Comparison of ENCODE assay signal across 8 cellular contexts in the genomic region with DNA sequence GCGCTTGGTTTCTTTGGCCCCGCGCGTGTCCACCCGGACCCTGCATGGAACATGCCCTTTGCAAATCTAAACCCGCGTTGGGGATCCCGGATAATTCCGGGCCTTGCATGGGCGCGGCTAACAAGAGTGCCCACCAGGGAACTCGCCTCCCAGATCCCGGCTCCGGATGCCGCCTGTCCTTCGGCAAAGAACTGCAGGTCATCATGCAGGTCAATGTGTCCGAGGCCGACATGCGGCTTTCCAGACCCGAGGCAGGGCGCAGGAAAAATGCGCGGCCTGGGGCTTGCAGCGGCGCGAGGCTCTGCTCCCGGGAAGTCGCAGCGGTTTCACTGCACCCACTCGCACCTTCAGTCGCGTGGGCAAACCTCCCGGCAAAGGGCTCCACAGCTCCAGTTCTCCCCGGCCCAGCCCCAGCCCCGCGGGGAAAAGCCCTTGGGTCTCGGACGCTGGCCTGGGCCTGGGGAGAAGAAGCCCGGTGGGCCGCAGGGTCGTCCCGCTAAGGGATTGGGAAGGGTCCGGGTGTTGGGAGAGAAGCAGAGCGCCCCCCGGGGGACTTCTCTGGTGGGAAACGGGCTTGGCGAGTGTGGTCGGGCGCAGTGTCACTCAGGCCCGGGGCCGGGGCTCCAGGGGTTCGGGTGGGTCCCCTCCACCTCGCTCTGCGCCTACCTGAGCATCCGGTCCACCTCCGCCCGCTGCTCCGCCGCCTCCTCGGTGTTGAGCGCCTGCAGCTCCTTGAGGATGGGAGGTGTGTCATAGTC. TPM values are rescaled to one million over a fixed set of nuclear protein-coding genes. Genes with fewer than 3 reads are reported as not detected.
DNase-seq lines count a peak whose midpoint lies in the region; ATAC-seq, FAIRE-seq and TF ChIP-seq lines count a peak whose summit lies in the region.

No MANE protein-coding gene starts in this region.

- peaks cover 38% of the 10 kb centered on the region for H3K4me1 ChIP-seq in CD8-positive, alpha-beta T cell (ENCODE audit: insufficient read depth, low read length)
- H3K4me1 ChIP-seq in astrocyte (ENCODE audit: insufficient read depth, low read length) (peaks cover 21% of the 10 kb centered on the region), mesodermal cell (ENCODE audit: control insufficient read depth, insufficient read depth, low read length, poor library complexity, severe bottlenecking) (peaks cover 24% of the 10 kb centered on the region)

- WGBS in mesodermal cell (ENCODE audit: insufficient coverage in 2 of 2), 2 experiments, result 0 to 1% methylated on average over 53 to 56 of the region's 61 CpGs

- H3K36me3 Mint-ChIP-seq in CD8-positive, alpha-beta T cell, result no peaks in the 10 kb centered on the region
- H3K36me3 Mint-ChIP-seq in astrocyte (ENCODE audit: low read depth, unreplicated experiment), result peaks cover 2% of the 10 kb centered on the region

- no peaks in the 10 kb centered on the region for H3K79me2 ChIP-seq in astrocyte (ENCODE audit: insufficient read depth, low read length)

- H3K36me3 ChIP-seq in CD8-positive, alpha-beta T cell (ENCODE audit: insufficient read depth, low read length), result no peaks in the 10 kb centered on the region
- H3K36me3 ChIP-seq in H7 (replicated peaks; ENCODE audit: control insufficient read depth, insufficient read depth, low read length) (no peaks in the 10 kb centered on the region), astrocyte (ENCODE audit: insufficient read depth, low read length) (no peaks in the 10 kb centered on the region), mesodermal cell (ENCODE audit: control insufficient read depth, insufficient read depth, low read length) (no peaks in the 10 kb centered on the region)

- H3K27me3 ChIP-seq in CD8-positive, alpha-beta T cell (ENCODE audit: insufficient read depth, low read length), result peaks cover 41% of the 10 kb centered on the region
- H3K27me3 ChIP-seq in H7 (ENCODE audit: control insufficient read depth, insufficient read depth, low read length) (peaks cover 96% of the 10 kb centered on the region), astrocyte (ENCODE audit: insufficient read depth, low read length) (peaks cover 82% of the 10 kb centered on the region)

- no peak overlapping the region for H3K27ac ChIP-seq in CD8-positive, alpha-beta T cell (ENCODE audit: low read depth, low read length)
- H3K27ac ChIP-seq in astrocyte (ENCODE audit: low read depth, low read length) (no peak overlapping the region), mesodermal cell (ENCODE audit: low read depth, low read length, severe bottlenecking) (no peak overlapping the region)

- no peaks in the 10 kb centered on the region for H3K9me3 ChIP-seq in CD8-positive, alpha-beta T cell (ENCODE audit: low read length)
- no peaks in the 10 kb centered on the region for H3K9me3 ChIP-seq in astrocyte (ENCODE audit: insufficient read depth, low read depth, low read length)
- no peaks in the 10 kb centered on the region for H3K9me3 ChIP-seq in mesodermal cell (ENCODE audit: control insufficient read depth, low read length)

- FAIRE-seq in astrocyte (lab: Jason Lieb, UNC), result no peak

- intact Hi-C loops in CD8-positive, alpha-beta T cell (cut with DNase I, micrococcal nuclease), result loop anchor here in 1 of 2 experiments (5.0 kb wide), 1 partner anchor 48 kb away; no protein-coding TSS in a partner anchor

- no peak overlapping the region for H3K27ac Mint-ChIP-seq in CD8-positive, alpha-beta T cell
- H3K27ac Mint-ChIP-seq in astrocyte (ENCODE audit: unreplicated experiment), result no peak overlapping the region

- peak overlapping the region; percentile 81 for H3K4me2 ChIP-seq in astrocyte (ENCODE audit: low read length)

- H4K20me1 ChIP-seq in astrocyte (ENCODE audit: insufficient read depth, low read length), result no peaks in the 10 kb centered on the region

- ATAC-seq in CD8-positive, alpha-beta T cell, result peak; percentile 43
- no peak for ATAC-seq in HG03565 (IDR thresholded peaks at IDR 0.05; ENCODE audit: unreplicated experiment)

- TF ChIP-seq CTCF in CD8-positive, alpha-beta T cell (IDR thresholded peaks at IDR 0.05), result no peak
- TF ChIP-seq CTCF in astrocyte (IDR thresholded peaks at IDR 0.05; ENCODE audit: insufficient read depth, low read depth, low read length), result no peak

- H3K9ac ChIP-seq in astrocyte (ENCODE audit: low read length), result no peak overlapping the region

- peak overlapping the region; percentile 42 for H2AFZ ChIP-seq in astrocyte (ENCODE audit: low read depth, low read length)

- peak in 1 of 7 experiments; percentile 24 for DNase-seq in CD8-positive, alpha-beta T cell
- DNase-seq in H7 (peak; percentile 82), astrocyte (ENCODE audit: low read depth) (no peak), OCI-M1 (lab: John Stamatoyannopoulos, UW) (no peak), SKM-1 (lab: John Stamatoyannopoulos, UW; ENCODE audit: unreplicated experiment) (no peak), Ammon's horn (ENCODE audit: low spot score) (no peak)

- peaks cover 68% of the 10 kb centered on the region for H3K27me3 Mint-ChIP-seq in CD8-positive, alpha-beta T cell (ENCODE audit: low read depth)
- H3K27me3 Mint-ChIP-seq in astrocyte (ENCODE audit: low read depth, unreplicated experiment), result peaks cover 76% of the 10 kb centered on the region

- H3K4me3 ChIP-seq in CD8-positive, alpha-beta T cell (ENCODE audit: low read depth, low read length), result peak overlapping the region; percentile 27
- H3K4me3 ChIP-seq in H7 (ENCODE audit: insufficient read depth, low read depth, low read length) (peak overlapping the region; percentile 54), astrocyte (ENCODE audit: insufficient read depth, low read depth, low read length) (no peak overlapping the region), mesodermal cell (ENCODE audit: extremely low read depth, insufficient read depth, low read length, poor library complexity, severe bottlenecking) (peak overlapping the region; percentile 24)

- no peaks in the 10 kb centered on the region for H3K9me3 Mint-ChIP-seq in CD8-positive, alpha-beta T cell
- H3K9me3 Mint-ChIP-seq in astrocyte (ENCODE audit: unreplicated experiment), result peaks cover 2% of the 10 kb centered on the region

- peak overlapping the region; percentile 64 for H3K4me3 Mint-ChIP-seq in CD8-positive, alpha-beta T cell
- H3K4me3 Mint-ChIP-seq in astrocyte (ENCODE audit: unreplicated experiment), result peak overlapping the region; percentile 86

- CTCF ChIA-PET in CD8-positive, alpha-beta T cell (lab: Charles Lee), result no interaction called here

- H3K4me1 Mint-ChIP-seq in CD8-positive, alpha-beta T cell (ENCODE audit: low read depth), result peaks cover 29% of the 10 kb centered on the region
- H3K4me1 Mint-ChIP-seq in astrocyte (ENCODE audit: low read depth, unreplicated experiment), result peaks cover 2% of the 10 kb centered on the region

- POLR2A ChIA-PET in CD8-positive, alpha-beta T cell (lab: Charles Lee), result no interaction called here

RNA-seq across cellular contexts. Expression of a gene that starts 0.8 kb away (rescaled TPM):
- total RNA-seq in CD8-positive, alpha-beta T cell, result not detected
- 0.30 and 1.1 TPM in 2 replicates for total RNA-seq in H7 (2014; rRNA removed; shearing (Covaris generic))
- total RNA-seq in astrocyte, result 15.6 and 17.8 TPM in 2 replicates
- polyA plus RNA-seq in mesodermal cell (2013, experiment 1 of 2), result 0.18 TPM
- 0.15 TPM for polyA plus RNA-seq in mesodermal cell (2013, experiment 2 of 2)
